ENCODE assay signal across 19 cellular contexts in the genomic region with DNA sequence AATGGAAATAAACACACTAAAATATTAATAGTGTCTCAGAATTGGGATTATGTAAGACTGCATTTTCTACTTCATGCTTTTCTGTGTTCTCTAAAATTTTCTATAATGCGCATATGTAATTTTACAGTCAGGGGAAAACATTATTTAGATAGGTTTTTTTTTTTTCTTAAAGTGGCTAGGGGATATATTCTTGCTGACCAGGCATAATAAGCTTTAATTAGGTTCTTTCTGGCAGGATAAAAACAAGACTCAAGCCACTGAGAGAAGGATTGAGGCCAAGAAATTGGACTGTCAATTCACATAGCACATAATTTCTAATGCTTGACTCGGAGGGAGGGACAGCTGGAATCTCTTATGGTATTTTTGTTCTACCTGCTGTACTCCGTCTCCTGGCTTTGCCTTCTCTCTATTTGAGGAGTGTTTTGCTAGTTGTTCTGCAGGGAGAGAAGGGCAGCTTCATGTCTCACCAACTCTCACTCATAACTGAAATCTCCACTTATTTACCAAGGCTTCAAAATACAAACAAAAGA.
"Had no signal": no experiment of that assay in that cellular context is flagged by ENCODE, and none has a peak within 500 bp of the region (broad histone marks: within the 10 kb centered on the region; RNA-seq: fewer than 3 reads in every experiment).

No MANE protein-coding gene starts in this region.

- H3K4me1 ChIP-seq: foreskin keratinocyte, thyroid gland had no signal

- H3K27ac ChIP-seq: foreskin keratinocyte, lower lobe of right lung, thyroid gland, WERI-Rb-1 had no signal

- H3K4me3 ChIP-seq: lower lobe of right lung, thyroid gland had no signal

- H3K9me3 ChIP-seq: lower lobe of right lung, thyroid gland had no signal

- ATAC-seq: activated CD8-positive, alpha-beta memory T cell treated with anti-CD3 and anti-CD28 coated beads, Interleukin-2, amount 10 ng/mL, durations not matched to agents 7 days and 5 days; activated CD8-positive, alpha-beta T cell treated with anti-CD3 and anti-CD28 coated beads for 36 hours; foreskin keratinocyte; left lobe of liver; lower lobe of right lung; naive thymus-derived CD8-positive, alpha-beta T cell had no signal

- H3K36me3 ChIP-seq: lower lobe of right lung, thyroid gland, WERI-Rb-1 had no signal

- H3K27me3 ChIP-seq: foreskin keratinocyte, thyroid gland had no signal

- DNase-seq: activated CD4-positive, alpha-beta T cell treated with anti-CD3 and anti-CD28 coated beads, Interleukin-2, amount 10 ng/mL, durations not matched to agents 7 days and 5 days; activated CD4-positive, CD25-positive, alpha-beta regulatory T cell treated with anti-CD3 and anti-CD28 coated beads, Interleukin-2, amount 50 U/mL, for 72 hours; activated CD8-positive, alpha-beta memory T cell treated with anti-CD3 and anti-CD28 coated beads, Interleukin-2, amount 10 ng/mL, durations not matched to agents 7 days and 5 days; activated CD8-positive, alpha-beta T cell treated with anti-CD3 and anti-CD28 coated beads for 36 hours; activated effector memory CD4-positive, alpha-beta T cell treated with anti-CD3 and anti-CD28 coated beads, Interleukin-2, amount 50 U/mL, for 16 hours; activated naive CD4-positive, alpha-beta T cell treated with anti-CD3 and anti-CD28 coated beads, Interleukin-2, amount 10 ng/mL, durations not matched to agents 7 days and 5 days; activated T-cell treated with anti-CD3 and anti-CD28 coated beads for 4 hours; amygdala; dermis blood vessel endothelial cell; effector CD8-positive, alpha-beta T cell; foreskin keratinocyte; lower lobe of right lung; naive thymus-derived CD8-positive, alpha-beta T cell; retina; stimulated activated CD4-positive, alpha-beta T cell treated with anti-CD3 and anti-CD28 coated beads, Interleukin-4, amount 100 ng/mL, for 24 hours; substantia nigra; thyroid gland; WERI-Rb-1 had no signal
